Comparison of ENCODE assay signal across 11 cellular contexts in genomic region chr10:71887767-71888166, GRCh38. TPM values are rescaled to one million over a fixed set of nuclear protein-coding genes. Genes with fewer than 3 reads are reported as not detected.
A peak's percentile ranks its signal among the peaks of the same experiment; 100 is the strongest.
DNase-seq lines count a peak whose midpoint lies in the region; ATAC-seq and TF ChIP-seq lines count a peak whose summit lies in the region.
"Had no signal": no experiment of that assay in that cellular context is flagged by ENCODE, and none has a peak within 500 bp of the region (broad histone marks: within the 10 kb centered on the region; RNA-seq: fewer than 3 reads in every experiment).

No MANE protein-coding gene starts in this region.

- H3K36me3 ChIP-seq in right atrium auricular region = no peaks in the 10 kb centered on the region
- no peaks in the 10 kb centered on the region for H3K36me3 ChIP-seq in adrenal gland (replicated peaks in 1 of 2)
- H3K36me3 ChIP-seq in upper lobe of left lung = no peaks in the 10 kb centered on the region

- no peak overlapping the region for H3K4me3 ChIP-seq in right atrium auricular region
- H3K4me3 ChIP-seq in adrenal gland = peak overlapping the region in 1 of 4 donors; percentile 69
- no peak overlapping the region for H3K4me3 ChIP-seq in upper lobe of left lung

- DNase-seq in right atrium auricular region (ENCODE audit: low spot score) = no peak
- no peak for DNase-seq in cardiac septum (ENCODE audit: low spot score)
- no peak for DNase-seq in adrenal gland
- DNase-seq in mesothelial cell of epicardium (ENCODE audit: low spot score in 2 of 2, unreplicated experiment in 2 of 2) = no peak
- DNase-seq in upper lobe of left lung = no peak
- DNase-seq in NAMALWA (ENCODE audit: low spot score) = no peak
- DNase-seq in SK-N-DZ (ENCODE audit: low spot score) = no peak
- DNase-seq: activated CD8-positive, alpha-beta memory T cell treated with anti-CD3 and anti-CD28 coated beads, Interleukin-2, amount 10 ng/mL, durations not matched to agents 7 days and 5 days; CD4-positive, alpha-beta memory T cell; NCI-H1105 treated with DMSO at 0.1 percent for 48 hours had no signal

- TF ChIP-seq POLR2A in adrenal gland (IDR thresholded peaks at IDR 0.05) (no peak), upper lobe of left lung (IDR thresholded peaks at IDR 0.05) (no peak)

- no peak overlapping the region for H3K27ac Mint-ChIP-seq in mesothelial cell of epicardium
- H3K27ac Mint-ChIP-seq: activated CD8-positive, alpha-beta memory T cell treated with anti-CD3 and anti-CD28 coated beads, Interleukin-2, amount 10 ng/mL, durations not matched to agents 7 days and 5 days had no signal

- ATAC-seq in upper lobe of left lung (ENCODE audit: low FRiP score in 2 of 2) = no peak
- no peak for ATAC-seq in HG03280 (IDR thresholded peaks at IDR 0.05; ENCODE audit: unreplicated experiment)

- intact Hi-C loops in cardiac septum (cut with DNase I) (loop anchor here (5.0 to 10.0 kb wide), 2 partner anchors 50 to 173 kb away; partner anchors contain the start of gene C10orf105), adrenal gland (cut with DNase I) (loop anchor here in 1 of 2 donors (10.0 kb wide), 1 partner anchor 73 kb away; no protein-coding TSS in a partner anchor)

- no peaks in the 10 kb centered on the region for H3K9me3 Mint-ChIP-seq in mesothelial cell of epicardium
- H3K9me3 Mint-ChIP-seq: CD4-positive, alpha-beta memory T cell had no signal

- H3K27me3 Mint-ChIP-seq in mesothelial cell of epicardium (ENCODE audit: low read depth) = no peaks in the 10 kb centered on the region

- H3K27ac ChIP-seq in right atrium auricular region (peak overlapping the region; percentile 77 to 81), adrenal gland (peak overlapping the region in 4 of 5 donors; percentile 66 to 91 (median 86)), upper lobe of left lung (peak overlapping the region in 3 of 4 donors; percentile 77 to 83 (median 80))

- TF ChIP-seq EP300 in upper lobe of left lung (IDR thresholded peaks at IDR 0.05) = no peak

- no peaks in the 10 kb centered on the region for H3K27me3 ChIP-seq in right atrium auricular region
- no peaks in the 10 kb centered on the region for H3K27me3 ChIP-seq in adrenal gland
- H3K27me3 ChIP-seq in upper lobe of left lung = no peaks in the 10 kb centered on the region

- H3K4me1 Mint-ChIP-seq in mesothelial cell of epicardium = peaks cover 15% of the 10 kb centered on the region

- H3K9me3 ChIP-seq in right atrium auricular region = no peaks in the 10 kb centered on the region
- H3K9me3 ChIP-seq in adrenal gland (replicated peaks in 1 of 3) = no peaks in the 10 kb centered on the region
- H3K9me3 ChIP-seq in upper lobe of left lung = no peaks in the 10 kb centered on the region

- peak overlapping the region; percentile 78 for H3K4me3 Mint-ChIP-seq in mesothelial cell of epicardium

- TF ChIP-seq CTCF in right atrium auricular region (IDR thresholded peaks at IDR 0.05) (no peak), adrenal gland (IDR thresholded peaks at IDR 0.05) (no peak), mesothelial cell of epicardium (IDR thresholded peaks at IDR 0.05; ENCODE audit: unreplicated experiment) (no peak), upper lobe of left lung (IDR thresholded peaks at IDR 0.05) (no peak)

- H3K36me3 Mint-ChIP-seq in mesothelial cell of epicardium = no peaks in the 10 kb centered on the region
- H3K36me3 Mint-ChIP-seq: activated CD8-positive, alpha-beta memory T cell treated with anti-CD3 and anti-CD28 coated beads, Interleukin-2, amount 10 ng/mL, durations not matched to agents 7 days and 5 days; CD4-positive, alpha-beta memory T cell had no signal

- H3K4me1 ChIP-seq in right atrium auricular region (peaks cover 0 to 26% of the 10 kb centered on the region in 2 donors), adrenal gland (replicated peaks in 1 of 2) (peaks cover 16 to 17% of the 10 kb centered on the region in 2 donors), upper lobe of left lung (peaks cover 13 to 30% (median 21%) of the 10 kb centered on the region in 4 donors)

- 69 to 77% (median 72%) methylated on average over 4 to 5 of the region's 5 CpGs for WGBS in adrenal gland, 4 donors
- WGBS in upper lobe of left lung, 2 donors = 77 to 87% methylated on average over 5 of the region's 5 CpGs

RNA-seq across cellular contexts. Expression of gene PSAP, which starts 36.7 kb away (rescaled TPM):
- total RNA-seq in right atrium auricular region = 1,000 to 10,000 TPM; 1,145 to 1,486 TPM
- total RNA-seq in cardiac septum = 1,123 TPM
- 1,000 to 10,000 TPM; 1,730 to 3,452 (median 2,381) TPM for total RNA-seq in adrenal gland
- polyA plus RNA-seq in adrenal gland = 1,000 to 10,000 TPM in 1 of 3 donors, 100 to 1,000 TPM in 2; 623 to 1,694 (median 805) TPM
- 554 to 574 TPM (median 557 TPM) in 3 replicates for total RNA-seq in mesothelial cell of epicardium
- total RNA-seq in upper lobe of left lung = 1,000 to 10,000 TPM in 3 of 6 donors, 100 to 1,000 TPM in 3; 776 to 2,056 (median 1,236) TPM
- 238 and 268 TPM in 2 replicates for polyA plus RNA-seq in SK-N-DZ (2014; cell fraction: cytosol; rRNA removed)
- polyA plus RNA-seq in SK-N-DZ (2014; cell fraction: nucleus; rRNA removed) = 192 and 197 TPM in 2 replicates
